Comparison of ENCODE assay signal across 8 cellular contexts in the genomic region with DNA sequence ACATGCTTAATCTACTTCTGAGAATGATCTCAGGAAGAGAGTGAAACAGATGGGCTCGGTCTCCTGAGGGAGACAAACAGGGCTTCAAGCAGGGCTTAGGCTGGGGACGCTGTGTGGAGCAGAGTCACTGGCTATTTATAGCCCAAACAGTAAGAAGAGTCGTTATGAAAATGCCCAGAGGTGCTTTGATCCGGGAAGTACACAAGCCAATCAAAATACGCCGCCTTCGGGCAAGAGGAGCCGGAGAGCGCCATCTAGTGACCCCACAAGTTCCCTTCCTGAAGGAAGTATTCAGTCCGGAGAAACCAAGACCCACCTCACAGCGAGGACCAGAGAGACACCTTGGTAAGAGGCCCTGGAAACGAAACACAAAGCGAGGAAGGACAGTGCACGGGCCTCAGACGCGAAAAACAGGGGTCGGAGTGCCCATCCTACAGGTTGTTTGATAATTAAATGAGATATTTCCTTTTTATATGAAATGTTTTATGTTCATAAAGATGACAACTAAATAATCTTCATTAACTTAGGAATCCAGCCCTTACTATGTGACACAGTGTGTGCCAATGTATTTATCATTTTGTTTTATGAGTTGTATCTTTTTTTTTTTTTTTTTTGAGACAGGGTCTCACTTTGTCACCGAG. TPM values are rescaled to one million over a fixed set of nuclear protein-coding genes. Genes with fewer than 3 reads are reported as not detected.
DNase-seq lines count a peak whose midpoint lies in the region; ATAC-seq and TF ChIP-seq lines count a peak whose summit lies in the region.

No MANE protein-coding gene starts in this region.

- H3K27me3 ChIP-seq in adrenal gland, result no peaks in the 10 kb centered on the region
- no peaks in the 10 kb centered on the region for H3K27me3 ChIP-seq in left ventricle myocardium inferior (ENCODE audit: low read depth)

- H3K4me1 ChIP-seq in adrenal gland (replicated peaks in 1 of 2) (peaks cover 3 to 7% of the 10 kb centered on the region in 2 donors), left ventricle myocardium inferior (peaks cover 15% of the 10 kb centered on the region)

- peak overlapping the region in 1 of 4 donors; percentile 48 for H3K4me3 ChIP-seq in adrenal gland
- peak overlapping the region; percentile 58 for H3K4me3 ChIP-seq in left ventricle myocardium inferior

- TF ChIP-seq POLR2A in adrenal gland (IDR thresholded peaks at IDR 0.05), result peak in 1 of 2 donors; percentile 49

- ATAC-seq in GM18498 (IDR thresholded peaks at IDR 0.05; ENCODE audit: unreplicated experiment) (peak; percentile 93), HG02884 (IDR thresholded peaks at IDR 0.05; ENCODE audit: unreplicated experiment) (peak; percentile 94)

- DNase-seq in NCI-H146 treated with DMSO at 0.1 percent for 48 hours (lab: John Stamatoyannopoulos, UW; ENCODE audit: unreplicated experiment), result peak; percentile 96
- DNase-seq in T follicular helper cell (ENCODE audit: low read depth), result peak; percentile 66
- peak; percentile 88 to 96 (median 91) for DNase-seq in adrenal gland
- DNase-seq in left ventricle myocardium inferior, result peak; percentile 87
- peak; percentile 80 for DNase-seq in retina
- DNase-seq in mesenteric fat pad (ENCODE audit: low spot score), result no peak

- WGBS in adrenal gland, 4 donors, result 5 to 7% (median 6%) methylated on average over 18 of the region's 18 CpGs

- TF ChIP-seq CTCF in adrenal gland (IDR thresholded peaks at IDR 0.05) (peak; percentile 76 to 87 (median 83)), left ventricle myocardium inferior (IDR thresholded peaks at IDR 0.05; ENCODE audit: borderline replicate concordance) (peak; percentile 91)

- intact Hi-C loops in adrenal gland (cut with DNase I) (loop anchor here in 1 of 2 donors (5.0 kb wide), 1 partner anchor 192 kb away; a partner anchor contains a TSS), left ventricle myocardium inferior (cut with micrococcal nuclease) (loop anchor here (2.0 to 10.0 kb wide), 2 partner anchors 54 to 206 kb away; no protein-coding TSS in a partner anchor)

- no peaks in the 10 kb centered on the region for H3K36me3 ChIP-seq in adrenal gland (replicated peaks in 1 of 2)
- no peaks in the 10 kb centered on the region for H3K36me3 ChIP-seq in left ventricle myocardium inferior

- H3K9me3 ChIP-seq in adrenal gland (replicated peaks in 1 of 3) (no peaks in the 10 kb centered on the region), left ventricle myocardium inferior (replicated peaks) (peaks cover 13% of the 10 kb centered on the region)

- peak overlapping the region in 3 of 5 donors; percentile 35 to 46 (median 45) for H3K27ac ChIP-seq in adrenal gland
- peak overlapping the region; percentile 84 for H3K27ac ChIP-seq in left ventricle myocardium inferior (replicated peaks)

RNA-seq across cellular contexts. Expression of a gene that starts 25.0 kb away (rescaled TPM):
- total RNA-seq in adrenal gland, result 100 to 1,000 TPM in 1 of 8 donors, 10 to 100 TPM in 7; 34.2 to 108 (median 60.7) TPM
- 100 to 1,000 TPM in 1 of 3 donors, 10 to 100 TPM in 2; 12.0 to 116 (median 27.6) TPM for polyA plus RNA-seq in adrenal gland
- total RNA-seq in left ventricle myocardium inferior, result 29.4 TPM
- total RNA-seq in mesenteric fat pad, result 57.4 TPM
